Comparison of ENCODE assay signal across 1 cellular context in the genomic region with DNA sequence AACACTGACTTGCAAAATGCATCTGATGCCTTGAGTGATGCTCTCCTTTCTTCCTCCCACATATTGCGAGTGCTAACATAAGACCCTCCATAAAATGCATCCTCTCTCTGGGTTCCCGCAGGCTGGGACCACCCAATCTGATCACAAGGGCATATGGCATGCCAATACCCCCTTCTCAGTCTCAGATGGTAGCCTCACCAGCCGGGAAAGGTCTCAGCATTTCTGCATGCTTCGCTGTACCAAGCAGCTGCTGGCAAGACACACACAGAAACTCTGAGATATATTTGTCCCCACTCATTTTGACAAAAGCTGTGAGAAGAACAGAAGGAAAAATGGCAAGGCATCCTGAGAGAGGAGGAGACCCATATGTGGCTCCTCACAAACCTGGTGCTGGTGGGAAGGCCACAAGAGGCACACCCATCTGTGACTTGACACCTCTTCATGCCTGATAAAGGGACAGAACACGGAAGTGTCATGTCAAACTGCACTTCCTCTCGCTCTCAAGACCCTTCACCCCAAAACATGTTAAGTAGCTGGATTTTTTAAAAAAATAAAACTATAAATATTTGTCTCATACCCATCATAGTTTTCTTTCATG.
TF ChIP-seq lines count a peak whose summit lies in the region.

No MANE protein-coding gene starts in this region.

TF ChIP-seq in K562, 482 proteins besides CTCF, POLR2A, EP300 and RAD21 (continued from another document):
- TF ChIP-seq, protein P1, sequence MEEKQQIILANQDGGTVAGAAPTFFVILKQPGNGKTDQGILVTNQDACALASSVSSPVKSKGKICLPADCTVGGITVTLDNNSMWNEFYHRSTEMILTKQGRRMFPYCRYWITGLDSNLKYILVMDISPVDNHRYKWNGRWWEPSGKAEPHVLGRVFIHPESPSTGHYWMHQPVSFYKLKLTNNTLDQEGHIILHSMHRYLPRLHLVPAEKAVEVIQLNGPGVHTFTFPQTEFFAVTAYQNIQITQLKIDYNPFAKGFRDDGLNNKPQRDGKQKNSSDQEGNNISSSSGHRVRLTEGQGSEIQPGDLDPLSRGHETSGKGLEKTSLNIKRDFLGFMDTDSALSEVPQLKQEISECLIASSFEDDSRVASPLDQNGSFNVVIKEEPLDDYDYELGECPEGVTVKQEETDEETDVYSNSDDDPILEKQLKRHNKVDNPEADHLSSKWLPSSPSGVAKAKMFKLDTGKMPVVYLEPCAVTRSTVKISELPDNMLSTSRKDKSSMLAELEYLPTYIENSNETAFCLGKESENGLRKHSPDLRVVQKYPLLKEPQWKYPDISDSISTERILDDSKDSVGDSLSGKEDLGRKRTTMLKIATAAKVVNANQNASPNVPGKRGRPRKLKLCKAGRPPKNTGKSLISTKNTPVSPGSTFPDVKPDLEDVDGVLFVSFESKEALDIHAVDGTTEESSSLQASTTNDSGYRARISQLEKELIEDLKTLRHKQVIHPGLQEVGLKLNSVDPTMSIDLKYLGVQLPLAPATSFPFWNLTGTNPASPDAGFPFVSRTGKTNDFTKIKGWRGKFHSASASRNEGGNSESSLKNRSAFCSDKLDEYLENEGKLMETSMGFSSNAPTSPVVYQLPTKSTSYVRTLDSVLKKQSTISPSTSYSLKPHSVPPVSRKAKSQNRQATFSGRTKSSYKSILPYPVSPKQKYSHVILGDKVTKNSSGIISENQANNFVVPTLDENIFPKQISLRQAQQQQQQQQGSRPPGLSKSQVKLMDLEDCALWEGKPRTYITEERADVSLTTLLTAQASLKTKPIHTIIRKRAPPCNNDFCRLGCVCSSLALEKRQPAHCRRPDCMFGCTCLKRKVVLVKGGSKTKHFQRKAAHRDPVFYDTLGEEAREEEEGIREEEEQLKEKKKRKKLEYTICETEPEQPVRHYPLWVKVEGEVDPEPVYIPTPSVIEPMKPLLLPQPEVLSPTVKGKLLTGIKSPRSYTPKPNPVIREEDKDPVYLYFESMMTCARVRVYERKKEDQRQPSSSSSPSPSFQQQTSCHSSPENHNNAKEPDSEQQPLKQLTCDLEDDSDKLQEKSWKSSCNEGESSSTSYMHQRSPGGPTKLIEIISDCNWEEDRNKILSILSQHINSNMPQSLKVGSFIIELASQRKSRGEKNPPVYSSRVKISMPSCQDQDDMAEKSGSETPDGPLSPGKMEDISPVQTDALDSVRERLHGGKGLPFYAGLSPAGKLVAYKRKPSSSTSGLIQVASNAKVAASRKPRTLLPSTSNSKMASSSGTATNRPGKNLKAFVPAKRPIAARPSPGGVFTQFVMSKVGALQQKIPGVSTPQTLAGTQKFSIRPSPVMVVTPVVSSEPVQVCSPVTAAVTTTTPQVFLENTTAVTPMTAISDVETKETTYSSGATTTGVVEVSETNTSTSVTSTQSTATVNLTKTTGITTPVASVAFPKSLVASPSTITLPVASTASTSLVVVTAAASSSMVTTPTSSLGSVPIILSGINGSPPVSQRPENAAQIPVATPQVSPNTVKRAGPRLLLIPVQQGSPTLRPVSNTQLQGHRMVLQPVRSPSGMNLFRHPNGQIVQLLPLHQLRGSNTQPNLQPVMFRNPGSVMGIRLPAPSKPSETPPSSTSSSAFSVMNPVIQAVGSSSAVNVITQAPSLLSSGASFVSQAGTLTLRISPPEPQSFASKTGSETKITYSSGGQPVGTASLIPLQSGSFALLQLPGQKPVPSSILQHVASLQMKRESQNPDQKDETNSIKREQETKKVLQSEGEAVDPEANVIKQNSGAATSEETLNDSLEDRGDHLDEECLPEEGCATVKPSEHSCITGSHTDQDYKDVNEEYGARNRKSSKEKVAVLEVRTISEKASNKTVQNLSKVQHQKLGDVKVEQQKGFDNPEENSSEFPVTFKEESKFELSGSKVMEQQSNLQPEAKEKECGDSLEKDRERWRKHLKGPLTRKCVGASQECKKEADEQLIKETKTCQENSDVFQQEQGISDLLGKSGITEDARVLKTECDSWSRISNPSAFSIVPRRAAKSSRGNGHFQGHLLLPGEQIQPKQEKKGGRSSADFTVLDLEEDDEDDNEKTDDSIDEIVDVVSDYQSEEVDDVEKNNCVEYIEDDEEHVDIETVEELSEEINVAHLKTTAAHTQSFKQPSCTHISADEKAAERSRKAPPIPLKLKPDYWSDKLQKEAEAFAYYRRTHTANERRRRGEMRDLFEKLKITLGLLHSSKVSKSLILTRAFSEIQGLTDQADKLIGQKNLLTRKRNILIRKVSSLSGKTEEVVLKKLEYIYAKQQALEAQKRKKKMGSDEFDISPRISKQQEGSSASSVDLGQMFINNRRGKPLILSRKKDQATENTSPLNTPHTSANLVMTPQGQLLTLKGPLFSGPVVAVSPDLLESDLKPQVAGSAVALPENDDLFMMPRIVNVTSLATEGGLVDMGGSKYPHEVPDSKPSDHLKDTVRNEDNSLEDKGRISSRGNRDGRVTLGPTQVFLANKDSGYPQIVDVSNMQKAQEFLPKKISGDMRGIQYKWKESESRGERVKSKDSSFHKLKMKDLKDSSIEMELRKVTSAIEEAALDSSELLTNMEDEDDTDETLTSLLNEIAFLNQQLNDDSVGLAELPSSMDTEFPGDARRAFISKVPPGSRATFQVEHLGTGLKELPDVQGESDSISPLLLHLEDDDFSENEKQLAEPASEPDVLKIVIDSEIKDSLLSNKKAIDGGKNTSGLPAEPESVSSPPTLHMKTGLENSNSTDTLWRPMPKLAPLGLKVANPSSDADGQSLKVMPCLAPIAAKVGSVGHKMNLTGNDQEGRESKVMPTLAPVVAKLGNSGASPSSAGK (IDR thresholded peaks at IDR 0.05) = peak; percentile 23; the same call in 1 of the 2 replicates
- TF ChIP-seq, protein P2, sequence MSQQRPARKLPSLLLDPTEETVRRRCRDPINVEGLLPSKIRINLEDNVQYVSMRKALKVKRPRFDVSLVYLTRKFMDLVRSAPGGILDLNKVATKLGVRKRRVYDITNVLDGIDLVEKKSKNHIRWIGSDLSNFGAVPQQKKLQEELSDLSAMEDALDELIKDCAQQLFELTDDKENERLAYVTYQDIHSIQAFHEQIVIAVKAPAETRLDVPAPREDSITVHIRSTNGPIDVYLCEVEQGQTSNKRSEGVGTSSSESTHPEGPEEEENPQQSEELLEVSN (IDR thresholded peaks at IDR 0.05; ENCODE audit: borderline replicate concordance in 1 of 2, extremely low read depth in 1 of 2, insufficient read depth in 1 of 2, insufficient read length in 1 of 2, low read depth in 1 of 2, low read length in 1 of 2, poor library complexity in 1 of 2, severe bottlenecking in 1 of 2) = peak in 1 of 2 experiments; percentile 50
- TF ChIP-seq NONO (IDR thresholded peaks at IDR 0.05; ENCODE audit: low read depth in 2 of 2, low read length in 1 of 2) (no peak), SPI1 (IDR thresholded peaks at IDR 0.05; ENCODE audit: borderline replicate concordance, low read depth, low read length) (peak; percentile 88), BRD9 (IDR thresholded peaks at IDR 0.05; ENCODE audit: low read depth, partially characterized antibody) (no peak)
- TF ChIP-seq, protein P3, sequence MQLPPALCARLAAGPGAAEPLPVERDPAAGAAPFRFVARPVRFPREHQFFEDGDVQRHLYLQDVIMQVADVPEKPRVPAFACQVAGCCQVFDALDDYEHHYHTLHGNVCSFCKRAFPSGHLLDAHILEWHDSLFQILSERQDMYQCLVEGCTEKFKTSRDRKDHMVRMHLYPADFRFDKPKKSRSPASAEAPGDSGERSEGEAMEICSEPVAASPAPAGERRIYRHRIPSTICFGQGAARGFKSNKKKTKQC (CRISPR knock-in tag; IDR thresholded peaks at IDR 0.05) = no peak
TF ChIP-seq in K562: peak in this region for 6.
